10 cellular contexts compared by ENCODE assay signal in genomic region chr1:229812148-229812547, GRCh38.
"Had no signal": no experiment of that assay in that cellular context is flagged by ENCODE, and none has a peak within 500 bp of the region (broad histone marks: within the 10 kb centered on the region; RNA-seq: fewer than 3 reads in every experiment).

No MANE protein-coding gene starts in this region.

- DNase-seq: GM23248, H9, HCEC 1CT, HFFc6, IMR-90, KBM-7 had no signal

- H3K27ac ChIP-seq: GM23248, HL-60, KMS-11 had no signal

- H3K9ac ChIP-seq: GM23248, KMS-11 had no signal

- FAIRE-seq: H1, H54 had no signal

- H3K4me3 ChIP-seq: GM23248 had no signal

- H3K27ac Mint-ChIP-seq: H9, HFFc6 had no signal

- H2AFZ ChIP-seq: GM23248 had no signal

- H3K4me3 Mint-ChIP-seq: H9, HFFc6 had no signal

- H3K4me2 ChIP-seq: KMS-11 had no signal
